Comparison of ENCODE assay signal across 11 cellular contexts in genomic region chr14:64195194-64195593, GRCh38.
DNase-seq lines count a peak whose midpoint lies in the region; ATAC-seq and TF ChIP-seq lines count a peak whose summit lies in the region.
"Had no signal": no experiment of that assay in that cellular context is flagged by ENCODE, and none has a peak within 500 bp of the region (broad histone marks: within the 10 kb centered on the region; RNA-seq: fewer than 3 reads in every experiment).

No MANE protein-coding gene starts in this region.

- no peaks in the 10 kb centered on the region for H4K20me1 ChIP-seq in OCI-LY3 (ENCODE audit: insufficient read depth, low read length)

- no peak for TF ChIP-seq CTCF in GM13977 (IDR thresholded peaks at IDR 0.05; ENCODE audit: extremely low read depth, insufficient read depth, missing control alignments)
- TF ChIP-seq CTCF in OCI-LY3 (IDR thresholded peaks at IDR 0.05; ENCODE audit: low read depth, low read length), result no peak

- peak; percentile 65 for ATAC-seq in GM21423 (IDR thresholded peaks at IDR 0.05; ENCODE audit: unreplicated experiment)
- peak; percentile 86 for ATAC-seq in memory B cell (ENCODE audit: low read depth)
- ATAC-seq in GM18867 (IDR thresholded peaks at IDR 0.05; ENCODE audit: unreplicated experiment), result no peak
- ATAC-seq: left lobe of liver, Panc1, sciatic nerve had no signal

- peak; percentile 50 for DNase-seq in GM13977 (ENCODE audit: low spot score)
- peak in 1 of 2 donors; percentile 30 for DNase-seq in memory B cell (ENCODE audit: low spot score in 2 of 2)
- no peak for DNase-seq in SW 1271 (lab: John Stamatoyannopoulos, UW)
- no peak for DNase-seq in NCI-H2029 treated with DMSO at 0.1 percent for 48 hours (lab: John Stamatoyannopoulos, UW)
- DNase-seq: NCI-H1048 had no signal

- 0 out of 2 replicates have a peak overlapping the region, but pooled peaks have one; percentile 11 for H3K9ac ChIP-seq in OCI-LY3 (ENCODE audit: low read length)

- H3K27me3 Mint-ChIP-seq in memory B cell, result no peaks in the 10 kb centered on the region

- in situ Hi-C loops in GM13977 (cut with MboI; ENCODE audit: low pct_unique_long_range_greater_than_20kb, low sequenced_read_pairs, unreplicated experiment), result no loop called here

- H3K4me3 ChIP-seq in OCI-LY3 (ENCODE audit: low read length), result no peak overlapping the region; the same call in 1 of the 2 replicates

- peak overlapping the region; percentile 64 for H2AFZ ChIP-seq in OCI-LY3 (ENCODE audit: low read depth, low read length)

- peak overlapping the region; percentile 66 for H3K4me3 Mint-ChIP-seq in memory B cell

- peaks cover 20% of the 10 kb centered on the region for H3K4me1 ChIP-seq in OCI-LY3 (ENCODE audit: low read length)

- peak overlapping the region; percentile 98 for H3K27ac Mint-ChIP-seq in memory B cell

- no peaks in the 10 kb centered on the region for H3K9me3 ChIP-seq in OCI-LY3 (ENCODE audit: insufficient read depth, low read length)

- peak overlapping the region; percentile 10 for H3K27ac ChIP-seq in OCI-LY3 (ENCODE audit: low read length)

- H3K4me1 Mint-ChIP-seq in memory B cell, result peaks cover 34% of the 10 kb centered on the region

- H3K4me2 ChIP-seq in OCI-LY3 (ENCODE audit: low read length), result peak overlapping the region; percentile 43

- no peaks in the 10 kb centered on the region for H3K27me3 ChIP-seq in OCI-LY3 (ENCODE audit: low read depth, low read length)

- peaks cover 5% of the 10 kb centered on the region for H3K36me3 Mint-ChIP-seq in memory B cell

- H3K9me3 Mint-ChIP-seq in memory B cell, result peaks cover 1% of the 10 kb centered on the region

- no peaks in the 10 kb centered on the region for H3K79me2 ChIP-seq in OCI-LY3 (ENCODE audit: low read length)

- no peaks in the 10 kb centered on the region for H3K36me3 ChIP-seq in OCI-LY3 (replicated peaks; ENCODE audit: low read depth, low read length)
